ENCODE assay signal across 1 cellular context in genomic region chr4:6322761-6323566, GRCh38.
TF ChIP-seq lines count a peak whose summit lies in the region.

No MANE protein-coding gene starts in this region.

TF ChIP-seq in GM12878, 131 proteins besides CTCF, POLR2A, EP300 and RAD21:
- TF ChIP-seq CEBPZ (IDR thresholded peaks at IDR 0.05; ENCODE audit: low read depth, low read length) (no peak), REST (IDR thresholded peaks at IDR 0.05; ENCODE audit: low read depth, low read length) (no peak), TCF7 (IDR thresholded peaks at IDR 0.05; ENCODE audit: borderline replicate concordance) (peak; percentile 45; the same call in 1 of the 2 replicates), ATF7 (IDR thresholded peaks at IDR 0.05; ENCODE audit: low read depth) (peak; percentile 39; the same call in 1 of the 2 replicates), SKIL (IDR thresholded peaks at IDR 0.05; ENCODE audit: low read depth, poor library complexity, severe bottlenecking) (peak; percentile 31), RUNX3 (IDR thresholded peaks at IDR 0.05; ENCODE audit: low read length) (peak; percentile 75), IKZF1 (conservative IDR thresholded peaks at IDR 0.05) (peak; percentile 37), NBN (IDR thresholded peaks at IDR 0.05) (peak; percentile 30; the same call in 1 of the 2 replicates), MLLT1 (IDR thresholded peaks at IDR 0.05) (peak; percentile 57), ZNF384 (IDR thresholded peaks at IDR 0.05; ENCODE audit: borderline replicate concordance, low read depth, low read length) (peak; percentile 27; the same call in 1 of the 2 replicates), ZNF592 (IDR thresholded peaks at IDR 0.05) (no peak), PAX5 (IDR thresholded peaks at IDR 0.05; ENCODE audit: borderline replicate concordance, low read depth, low read length) (0 out of 2 replicates have a peak, but pooled peaks have one; percentile 11), MTA2 (IDR thresholded peaks at IDR 0.05; ENCODE audit: low read depth) (peak; percentile 43; the same call in 1 of the 2 replicates), DPF2 (IDR thresholded peaks at IDR 0.05) (0 out of 2 replicates have a peak, but pooled peaks have one; percentile 31), NR2F1 (conservative IDR thresholded peaks at IDR 0.05) (peak; percentile 61), IKZF2 (IDR thresholded peaks at IDR 0.05) (peak; percentile 40 to 54; a peak in 3 of 4 replicates), JUNB (IDR thresholded peaks at IDR 0.05) (no peak), EGR1 (IDR thresholded peaks at IDR 0.05; ENCODE audit: borderline replicate concordance in 1 of 2, low read depth in 2 of 2, low read length in 2 of 2) (no peak)
